In genomic region chr17:9232591-9233270, GRCh38 we compare ENCODE assay signal across 1 cellular context.
TF ChIP-seq lines count a peak whose summit lies in the region.

No MANE protein-coding gene starts in this region.

TF ChIP-seq in GM12878, 131 proteins besides CTCF, POLR2A, EP300 and RAD21 (continued from another document):
- TF ChIP-seq CREM (IDR thresholded peaks at IDR 0.05; ENCODE audit: low read depth) (no peak), BMI1 (IDR thresholded peaks at IDR 0.05; ENCODE audit: borderline replicate concordance) (no peak), RB1 (IDR thresholded peaks at IDR 0.05; ENCODE audit: borderline replicate concordance) (no peak), CHD1 (IDR thresholded peaks at IDR 0.05; ENCODE audit: low read depth, low read length) (no peak), HCFC1 (IDR thresholded peaks at IDR 0.05; ENCODE audit: low read length) (no peak), CBX3 (IDR thresholded peaks at IDR 0.05; ENCODE audit: borderline replicate concordance, low read depth) (no peak), SREBF2 (IDR thresholded peaks at IDR 0.05; ENCODE audit: low read length) (no peak)
TF ChIP-seq in GM12878: peak in this region for 0.
